ENCODE assay signal across 11 cellular contexts in genomic region chr3:185341616-185342457, GRCh38. TPM values are rescaled to one million over a fixed set of nuclear protein-coding genes. Genes with fewer than 3 reads are reported as not detected.
DNase-seq lines count a peak whose midpoint lies in the region; ATAC-seq, FAIRE-seq and TF ChIP-seq lines count a peak whose summit lies in the region.
"Had no signal": no experiment of that assay in that cellular context is flagged by ENCODE, and none has a peak within 500 bp of the region (broad histone marks: within the 10 kb centered on the region; RNA-seq: fewer than 3 reads in every experiment).

No MANE protein-coding gene starts in this region.

- ATAC-seq in HCT116 (peak; percentile 25; the same call in 1 of the 2 replicates), pancreas (peak; percentile 21 to 36 (median 25)), GM21619 (IDR thresholded peaks at IDR 0.05; ENCODE audit: unreplicated experiment) (no peak)
- ATAC-seq: naive thymus-derived CD8-positive, alpha-beta T cell had no signal

- FAIRE-seq in pancreas (lab: Jason Lieb, UNC) = no peak

- RAD21 ChIA-PET in HCT116 (lab: Charles Lee; ENCODE audit: low non-redundant PET in 1 of 2, low total read pairs in 2 of 2, uncharacterized antibody in 2 of 2, unreplicated experiment in 2 of 2) = no interaction called here

- WGBS in pancreas, 2 donors = 56 to 58% methylated on average over 5 of the region's 5 CpGs

- POLR2A ChIA-PET in HCT116 (lab: Charles Lee) (no interaction called here), PC-9 (lab: Charles Lee; ENCODE audit: unreplicated experiment) (interaction anchor here (0.5 to 1.0 kb wide), 4 partner anchors 10 to 618 kb away, joined by 3 to 8 read pairs (median 5); no protein-coding TSS in a partner anchor)

- no TSS peak for BruUV-seq in HCT116 (replicated peaks; lab: Mats Ljungman, UMichigan)
- BruUV-seq in PC-9 (replicated peaks; lab: Mats Ljungman, UMichigan) = TSS peak; percentile 77

- TF ChIP-seq RAD21 in HCT116 (IDR thresholded peaks at IDR 0.05; ENCODE audit: low read depth) = no peak

- H3K9me3 ChIP-seq in HCT116 (ENCODE audit: control insufficient read depth in 1 of 2, insufficient read depth in 1 of 2, low read depth in 1 of 2, low read length in 2 of 2) (no peaks in the 10 kb centered on the region), PC-9 (ENCODE audit: insufficient read depth, low read depth) (no peaks in the 10 kb centered on the region), pancreas (no peaks in the 10 kb centered on the region)

- H3K36me3 ChIP-seq in HCT116 (ENCODE audit: control insufficient read depth in 1 of 2, insufficient read depth in 2 of 2, low read length in 2 of 2) (no peaks in the 10 kb centered on the region), PC-9 (ENCODE audit: low read depth) (no peaks in the 10 kb centered on the region), pancreas (no peaks in the 10 kb centered on the region)

- CTCF ChIA-PET in HCT116 (lab: Charles Lee) = no interaction called here
- CTCF ChIA-PET in PC-9 (lab: Charles Lee) = interaction anchor here (0.5 to 0.6 kb wide), 2 partner anchors 85 to 603 kb away, joined by 3 to 6 read pairs; no protein-coding TSS in a partner anchor

- H3K79me2 ChIP-seq in HCT116 (ENCODE audit: insufficient read depth, low read length) (no peaks in the 10 kb centered on the region), PC-9 (ENCODE audit: low read depth) (no peaks in the 10 kb centered on the region)

- intact Hi-C loops in HCT116 (cut with micrococcal nuclease) = no loop called here
- intact Hi-C loops in PC-9 (cut with micrococcal nuclease; ENCODE audit: unreplicated experiment) = loop anchor here (1.0 kb wide), 1 partner anchor 24 kb away; no protein-coding TSS in a partner anchor
- intact Hi-C loops in pancreas (cut with DNase I) = no loop called here

- no peak for DNase-seq in HCT116 (ENCODE audit: low read depth, low spot score)
- peak; percentile 43 to 79 for DNase-seq in PC-9
- DNase-seq in epithelial cell of proximal tubule (ENCODE audit: low read depth) = peak; percentile 31
- peak in 1 of 6 donors; percentile 35 for DNase-seq in pancreas
- DNase-seq in NCI-H510A (lab: John Stamatoyannopoulos, UW) = no peak
- DNase-seq in NCI-H187 (lab: John Stamatoyannopoulos, UW) = no peak
- DNase-seq: activated B cell treated with CpG ODN at 0.5 μM for 24 hours; naive thymus-derived CD8-positive, alpha-beta T cell; NCI-H187 treated with DMSO at 0.1 percent for 48 hours; SW 1271 had no signal

- no peak for TF ChIP-seq CTCF in HCT116 (IDR thresholded peaks at IDR 0.05 in 2 of 3, conservative IDR thresholded peaks at IDR 0.05 in 1 of 3; ENCODE audit: borderline replicate concordance in 1 of 3, insufficient read depth in 1 of 3, low read depth in 2 of 3, low read length in 2 of 3)
- TF ChIP-seq CTCF in PC-9 (conservative IDR thresholded peaks at IDR 0.05) = no peak
- no peak for TF ChIP-seq CTCF in epithelial cell of proximal tubule (conservative IDR thresholded peaks at IDR 0.05; ENCODE audit: low read depth, low read length)
- no peak for TF ChIP-seq CTCF in pancreas (IDR thresholded peaks at IDR 0.05)

- H3K27me3 ChIP-seq in HCT116 (ENCODE audit: insufficient read depth, low read length) (no peaks in the 10 kb centered on the region), PC-9 (ENCODE audit: insufficient read depth, low read depth) (no peaks in the 10 kb centered on the region), pancreas (no peaks in the 10 kb centered on the region)

- H3K4me2 ChIP-seq in HCT116 (ENCODE audit: low read length) (no peak overlapping the region), PC-9 (peak overlapping the region; percentile 66)

- no peaks in the 10 kb centered on the region for H3K9me2 ChIP-seq in HCT116 (ENCODE audit: insufficient read depth)
- H3K9me2 ChIP-seq in PC-9 (ENCODE audit: insufficient read depth) = no peaks in the 10 kb centered on the region

- no peak overlapping the region for H3K9ac ChIP-seq in HCT116 (ENCODE audit: low read length)

- H3F3A ChIP-seq in PC-9 (ENCODE audit: insufficient read depth, low read depth) = peaks cover 22% of the 10 kb centered on the region

- H3K4me1 ChIP-seq in HCT116 (ENCODE audit: control insufficient read depth in 1 of 2, insufficient read depth in 2 of 2, low read length in 2 of 2) (peaks cover 10 to 24% of the 10 kb centered on the region in 2 experiments), PC-9 (replicated peaks; ENCODE audit: insufficient read depth) (peaks cover 40% of the 10 kb centered on the region), pancreas (peaks cover 16 to 41% (median 34%) of the 10 kb centered on the region in 3 donors)

- H3K27ac ChIP-seq in HCT116 (ENCODE audit: low read depth, low read length) (no peak overlapping the region), PC-9 (peak overlapping the region; percentile 84), pancreas (peak overlapping the region in 1 of 4 donors; percentile 28)

- H3K4me3 ChIP-seq in HCT116 (replicated peaks in 1 of 2; ENCODE audit: low read depth in 1 of 2, low read length in 2 of 2) = no peak overlapping the region
- H3K4me3 ChIP-seq in PC-9 = peak overlapping the region; percentile 12; the same call in 1 of the 2 replicates
- no peak overlapping the region for H3K4me3 ChIP-seq in epithelial cell of proximal tubule (ENCODE audit: low read depth, low read length)
- H3K4me3 ChIP-seq in pancreas = no peak overlapping the region

- no peak for TF ChIP-seq POLR2A in HCT116 (IDR thresholded peaks at IDR 0.05; ENCODE audit: borderline replicate concordance, extremely low read depth, insufficient read depth, insufficient read length)

- H4K20me1 ChIP-seq in HCT116 (ENCODE audit: insufficient read depth) (no peaks in the 10 kb centered on the region), PC-9 (ENCODE audit: insufficient read depth) (no peaks in the 10 kb centered on the region)

- H2AFZ ChIP-seq in HCT116 (ENCODE audit: low read depth, low read length, poor library complexity, severe bottlenecking) (no peak overlapping the region), PC-9 (peak overlapping the region; percentile 47; the same call in 1 of the 2 replicates)

TF ChIP-seq in HCT116, 20 proteins besides CTCF, POLR2A, EP300 and RAD21:
- no peak for TF ChIP-seq CBX3 (IDR thresholded peaks at IDR 0.05; ENCODE audit: low read depth)
- TF ChIP-seq, protein P1, sequence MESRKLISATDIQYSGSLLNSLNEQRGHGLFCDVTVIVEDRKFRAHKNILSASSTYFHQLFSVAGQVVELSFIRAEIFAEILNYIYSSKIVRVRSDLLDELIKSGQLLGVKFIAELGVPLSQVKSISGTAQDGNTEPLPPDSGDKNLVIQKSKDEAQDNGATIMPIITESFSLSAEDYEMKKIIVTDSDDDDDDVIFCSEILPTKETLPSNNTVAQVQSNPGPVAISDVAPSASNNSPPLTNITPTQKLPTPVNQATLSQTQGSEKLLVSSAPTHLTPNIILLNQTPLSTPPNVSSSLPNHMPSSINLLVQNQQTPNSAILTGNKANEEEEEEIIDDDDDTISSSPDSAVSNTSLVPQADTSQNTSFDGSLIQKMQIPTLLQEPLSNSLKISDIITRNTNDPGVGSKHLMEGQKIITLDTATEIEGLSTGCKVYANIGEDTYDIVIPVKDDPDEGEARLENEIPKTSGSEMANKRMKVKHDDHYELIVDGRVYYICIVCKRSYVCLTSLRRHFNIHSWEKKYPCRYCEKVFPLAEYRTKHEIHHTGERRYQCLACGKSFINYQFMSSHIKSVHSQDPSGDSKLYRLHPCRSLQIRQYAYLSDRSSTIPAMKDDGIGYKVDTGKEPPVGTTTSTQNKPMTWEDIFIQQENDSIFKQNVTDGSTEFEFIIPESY (IDR thresholded peaks at IDR 0.05; ENCODE audit: extremely low read depth, insufficient replicate concordance, low read length) = no peak
- TF ChIP-seq ELF1 (IDR thresholded peaks at IDR 0.05; ENCODE audit: borderline replicate concordance, low read depth) = no peak
- no peak for TF ChIP-seq FOSL1 (IDR thresholded peaks at IDR 0.05; ENCODE audit: low read depth)
- TF ChIP-seq ATF3 (IDR thresholded peaks at IDR 0.05) = no peak
- no peak for TF ChIP-seq TCF7L2 (IDR thresholded peaks at IDR 0.05; ENCODE audit: borderline replicate concordance, extremely low read depth, insufficient read depth, insufficient read length)
- TF ChIP-seq ZFX (IDR thresholded peaks at IDR 0.05) = no peak
- no peak for TF ChIP-seq POLR2AphosphoS5 (IDR thresholded peaks at IDR 0.05; ENCODE audit: low read depth, low read length)
- TF ChIP-seq CEBPB (IDR thresholded peaks at IDR 0.05; ENCODE audit: low read depth) = no peak
- TF ChIP-seq SP1 (IDR thresholded peaks at IDR 0.05; ENCODE audit: low read depth) = no peak
- no peak for TF ChIP-seq YY1 (IDR thresholded peaks at IDR 0.05; ENCODE audit: extremely low read depth, insufficient replicate concordance, low read depth, low read length)
TF ChIP-seq in HCT116: peak in this region for 0.

RNA-seq across cellular contexts. Expression of gene MAP3K13, which starts 21.1 kb away (rescaled TPM):
- total RNA-seq in HCT116 (2021; ENCODE audit: unreplicated experiment) = 21.0 TPM
- 8.3 and 11.5 TPM in 2 replicates for polyA plus RNA-seq in HCT116 (2012)
- total RNA-seq in PC-9 (2021) = 42.2 and 65.5 TPM in 2 replicates
- total RNA-seq in epithelial cell of proximal tubule = 14.5 and 20.0 TPM in 2 replicates
- 10 to 100 TPM; 17.5 to 43.1 (median 24.0) TPM for total RNA-seq in pancreas
- polyA plus RNA-seq in pancreas = 10 to 100 TPM; 17.2 to 22.8 TPM

Comparison
In these comparisons a context has a peak if more than half of its experiments do, and no peak if none do; other contexts are left out.
1. DNase-seq: peak in PC-9 (2 of 2) and epithelial cell of proximal tubule (single experiment); none in HCT116 (single experiment), NCI-H510A (single experiment) and NCI-H187 (0 of 2).